ENCODE assay signal across 26 cellular contexts in genomic region chr17:17745476-17746455, GRCh38.
DNase-seq lines count a peak whose midpoint lies in the region; ATAC-seq and TF ChIP-seq lines count a peak whose summit lies in the region.
"Had no signal": no experiment of that assay in that cellular context is flagged by ENCODE, and none has a peak within 500 bp of the region (broad histone marks: within the 10 kb centered on the region; RNA-seq: fewer than 3 reads in every experiment).

No MANE protein-coding gene starts in this region.

- POLR2A ChIA-PET in RWPE1 (lab: Yijun Ruan, JAX; ENCODE audit: low non-redundant PET): no interaction called here

- ATAC-seq in stimulated activated effector memory CD8-positive, alpha-beta T cell treated with anti-CD3 and anti-CD28 coated beads, Interleukin-12 subunit alpha, Interleukin-12 subunit beta, amount 100 ng/mL, for 72 hours: no peak
- no peak for ATAC-seq in HG03159 (IDR thresholded peaks at IDR 0.05; ENCODE audit: unreplicated experiment)
- ATAC-seq in GM23338: no peak
- ATAC-seq: gastrocnemius medialis, left colon had no signal

- peaks cover under 1% of the 10 kb centered on the region for H3K36me3 Mint-ChIP-seq in stimulated activated effector memory CD8-positive, alpha-beta T cell treated with anti-CD3 and anti-CD28 coated beads, Interleukin-12 subunit alpha, Interleukin-12 subunit beta, amount 100 ng/mL, for 72 hours
- no peaks in the 10 kb centered on the region; the same call in 2 of the 3 replicates for H3K36me3 Mint-ChIP-seq in GM23338 (ENCODE audit: low read depth)
- H3K36me3 Mint-ChIP-seq: activated CD4-positive, alpha-beta memory T cell treated with anti-CD3 and anti-CD28 coated beads for 36 hours had no signal

- no peak for TF ChIP-seq CTCF in RWPE1 (conservative IDR thresholded peaks at IDR 0.05; ENCODE audit: low read depth)
- TF ChIP-seq CTCF in GM23338 (conservative IDR thresholded peaks at IDR 0.05; ENCODE audit: low read depth in 2 of 2): no peak

- H3K27ac ChIP-seq in RWPE1: peak overlapping the region; percentile 91
- no peak overlapping the region for H3K27ac ChIP-seq in GM23338 (ENCODE audit: low read depth)
- H3K27ac ChIP-seq: 22Rv1, epithelial cell of prostate, gastrocnemius medialis, ovary, VCaP had no signal

- H3K4me2 ChIP-seq in GM23338: no peak overlapping the region

- no peaks in the 10 kb centered on the region for H3K79me2 ChIP-seq in GM23338 (replicated peaks; ENCODE audit: insufficient read depth)

- H3K9me2 ChIP-seq in GM23338 (ENCODE audit: insufficient read depth): no peaks in the 10 kb centered on the region

- H3K27ac Mint-ChIP-seq in stimulated activated effector memory CD8-positive, alpha-beta T cell treated with anti-CD3 and anti-CD28 coated beads, Interleukin-12 subunit alpha, Interleukin-12 subunit beta, amount 100 ng/mL, for 72 hours: peak overlapping the region; percentile 33
- H3K27ac Mint-ChIP-seq in GM23338: no peak overlapping the region
- H3K27ac Mint-ChIP-seq: activated CD4-positive, alpha-beta memory T cell treated with anti-CD3 and anti-CD28 coated beads for 36 hours; activated T-cell treated with anti-CD3 and anti-CD28 coated beads, Interleukin-2, amount 50 U/mL, for 24 hours had no signal

- no peak overlapping the region for H3K4me3 Mint-ChIP-seq in stimulated activated effector memory CD8-positive, alpha-beta T cell treated with anti-CD3 and anti-CD28 coated beads, Interleukin-12 subunit alpha, Interleukin-12 subunit beta, amount 100 ng/mL, for 72 hours
- H3K4me3 Mint-ChIP-seq in GM23338: no peak overlapping the region
- H3K4me3 Mint-ChIP-seq: activated CD4-positive, alpha-beta memory T cell treated with anti-CD3 and anti-CD28 coated beads for 36 hours; activated T-cell treated with anti-CD3 and anti-CD28 coated beads, Interleukin-2, amount 50 U/mL, for 24 hours had no signal

- H3K4me1 Mint-ChIP-seq in stimulated activated effector memory CD8-positive, alpha-beta T cell treated with anti-CD3 and anti-CD28 coated beads, Interleukin-12 subunit alpha, Interleukin-12 subunit beta, amount 100 ng/mL, for 72 hours: peaks cover 41% of the 10 kb centered on the region
- H3K4me1 Mint-ChIP-seq in GM23338: peaks cover 36% of the 10 kb centered on the region

- peaks cover 4% of the 10 kb centered on the region; the same call in 1 of the 2 replicates for H3F3A ChIP-seq in GM23338 (replicated peaks; ENCODE audit: low read depth)

- no peaks in the 10 kb centered on the region for H3K27me3 ChIP-seq in GM23338 (ENCODE audit: insufficient read depth)
- H3K27me3 ChIP-seq: BE2C, gastrocnemius medialis, ovary had no signal

- DNase-seq in DMS 273 (lab: John Stamatoyannopoulos, UW; ENCODE audit: unreplicated experiment) (peak; percentile 81), DMS 273 treated with DMSO at 0.1 percent for 48 hours (lab: John Stamatoyannopoulos, UW) (no peak), RWPE1 (ENCODE audit: low spot score) (no peak), medulla oblongata (ENCODE audit: extremely low spot score) (peak; percentile 63), GM19240 (ENCODE audit: insufficient read length, low spot score) (no peak), GM23338 (ENCODE audit: low spot score) (no peak)
- DNase-seq in stimulated activated effector memory CD8-positive, alpha-beta T cell treated with anti-CD3 and anti-CD28 coated beads, Interleukin-12 subunit alpha, Interleukin-12 subunit beta, amount 100 ng/mL, for 72 hours (ENCODE audit: low spot score in 2 of 2): no peak
- DNase-seq: activated CD4-positive, alpha-beta memory T cell treated with anti-CD3 and anti-CD28 coated beads for 36 hours; activated naive CD4-positive, alpha-beta T cell treated with anti-CD3 and anti-CD28 coated beads, Interleukin-2, amount 50 U/mL, for 16 hours; activated T-cell treated with anti-CD3 and anti-CD28 coated beads, Interleukin-2, amount 50 U/mL, for 24 hours; BE2C; gastrocnemius medialis; GDM1; left colon; NCI-H1436 treated with DMSO at 0.1 percent for 48 hours; NCI-H345; ovary; Right ventricle myocardium superior; small intestine; stimulated activated CD4-positive, alpha-beta T cell treated with anti-CD3 and anti-CD28 coated beads, Interleukin-4, amount 100 ng/mL, for 24 hours; T-helper 1 cell had no signal

- H3K4me3 ChIP-seq in GM23338: no peak overlapping the region
- H3K4me3 ChIP-seq: coronary artery, gastrocnemius medialis, ovary had no signal

- peaks cover 23% of the 10 kb centered on the region for H3K4me1 ChIP-seq in GM23338 (ENCODE audit: insufficient read depth)

- H4K20me1 ChIP-seq in GM23338 (replicated peaks; ENCODE audit: insufficient read depth): no peaks in the 10 kb centered on the region

- no peaks in the 10 kb centered on the region for H3K36me3 ChIP-seq in GM23338 (ENCODE audit: insufficient read depth)
- H3K36me3 ChIP-seq: BE2C, gastrocnemius medialis, ovary had no signal

- H3K9me3 Mint-ChIP-seq in stimulated activated effector memory CD8-positive, alpha-beta T cell treated with anti-CD3 and anti-CD28 coated beads, Interleukin-12 subunit alpha, Interleukin-12 subunit beta, amount 100 ng/mL, for 72 hours: no peaks in the 10 kb centered on the region
- H3K9me3 Mint-ChIP-seq in GM23338: no peaks in the 10 kb centered on the region
- H3K9me3 Mint-ChIP-seq: activated CD4-positive, alpha-beta memory T cell treated with anti-CD3 and anti-CD28 coated beads for 36 hours; activated T-cell treated with anti-CD3 and anti-CD28 coated beads, Interleukin-2, amount 50 U/mL, for 24 hours had no signal

- CTCF ChIA-PET in RWPE1 (lab: Yijun Ruan, JAX): interaction anchor here (0.6 kb wide), 3 partner anchors 25 to 475 kb away, joined by 3 to 6 read pairs (median 4); no protein-coding TSS in a partner anchor

- H3K27me3 Mint-ChIP-seq in GM23338 (ENCODE audit: insufficient read depth, low read depth, poor library complexity): peaks cover 23% of the 10 kb centered on the region
- H3K27me3 Mint-ChIP-seq: activated CD4-positive, alpha-beta memory T cell treated with anti-CD3 and anti-CD28 coated beads for 36 hours; activated T-cell treated with anti-CD3 and anti-CD28 coated beads, Interleukin-2, amount 50 U/mL, for 24 hours had no signal

- no peak overlapping the region for H2AFZ ChIP-seq in GM23338

TF ChIP-seq in GM23338, 12 proteins besides CTCF, POLR2A, EP300 and RAD21 (continues in another document):
- TF ChIP-seq ZNF462 (CRISPR knock-in tag; IDR thresholded peaks at IDR 0.05) (no peak), POLR2AphosphoS5 (IDR thresholded peaks at IDR 0.05; ENCODE audit: low read depth) (no peak), NANOG (IDR thresholded peaks at IDR 0.05; ENCODE audit: borderline replicate concordance) (no peak), STAT1 (IDR thresholded peaks at IDR 0.05; ENCODE audit: unreplicated experiment) (no peak), EZH2 (IDR thresholded peaks at IDR 0.05; ENCODE audit: low read depth, unreplicated experiment) (no peak)

Comparison
In these comparisons a context has a peak if more than half of its experiments do, and no peak if none do; other contexts are left out.
1. DNase-seq: peak in DMS 273 (single experiment) and medulla oblongata (single experiment); none in DMS 273 treated with DMSO at 0.1 percent for 48 hours (single experiment), RWPE1 (single experiment), stimulated activated effector memory CD8-positive, alpha-beta T cell treated with anti-CD3 and anti-CD28 coated beads, Interleukin-12 subunit alpha, Interleukin-12 subunit beta, amount 100 ng/mL, for 72 hours (0 of 2), GM19240 (single experiment) and GM23338 (single experiment).